In the genomic region with DNA sequence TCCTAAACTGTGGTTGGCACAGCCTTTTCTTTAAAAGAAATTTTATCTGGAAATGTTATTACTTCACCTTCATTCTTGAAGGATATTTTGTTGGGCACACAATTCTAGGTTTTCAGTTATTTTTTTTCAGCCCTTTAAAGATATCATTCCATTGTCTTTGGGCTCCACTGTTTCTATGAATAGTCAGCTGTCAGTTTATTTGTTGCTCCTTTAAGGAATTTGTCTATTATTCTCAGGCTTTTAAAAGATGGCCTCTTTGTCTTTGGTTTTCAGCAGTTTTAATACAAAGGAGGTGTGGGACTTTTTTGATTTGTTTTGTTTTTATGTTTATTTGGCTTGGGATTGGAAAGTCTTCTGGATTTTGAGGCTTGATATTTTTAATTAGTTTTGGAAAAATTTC, we compare ENCODE assay signal across 1 cellular context.
TF ChIP-seq lines count a peak whose summit lies in the region.

No MANE protein-coding gene starts in this region.

TF ChIP-seq in IMR-90, 13 proteins besides CTCF, POLR2A, EP300 and RAD21:
- TF ChIP-seq, protein P1, sequence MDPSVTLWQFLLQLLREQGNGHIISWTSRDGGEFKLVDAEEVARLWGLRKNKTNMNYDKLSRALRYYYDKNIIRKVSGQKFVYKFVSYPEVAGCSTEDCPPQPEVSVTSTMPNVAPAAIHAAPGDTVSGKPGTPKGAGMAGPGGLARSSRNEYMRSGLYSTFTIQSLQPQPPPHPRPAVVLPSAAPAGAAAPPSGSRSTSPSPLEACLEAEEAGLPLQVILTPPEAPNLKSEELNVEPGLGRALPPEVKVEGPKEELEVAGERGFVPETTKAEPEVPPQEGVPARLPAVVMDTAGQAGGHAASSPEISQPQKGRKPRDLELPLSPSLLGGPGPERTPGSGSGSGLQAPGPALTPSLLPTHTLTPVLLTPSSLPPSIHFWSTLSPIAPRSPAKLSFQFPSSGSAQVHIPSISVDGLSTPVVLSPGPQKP (IDR thresholded peaks at IDR 0.05; ENCODE audit: borderline replicate concordance, low read depth, low read length), result no peak
- no peak for TF ChIP-seq BHLHE40 (IDR thresholded peaks at IDR 0.05; ENCODE audit: low read depth, low read length)
TF ChIP-seq in IMR-90: peak in this region for 0.
